In genomic region chr2:219254590-219255219, GRCh38 we compare ENCODE assay signal across 6 cellular contexts. TPM values are rescaled to one million over a fixed set of nuclear protein-coding genes. Genes with fewer than 3 reads are reported as not detected.
DNase-seq lines count a peak whose midpoint lies in the region; ATAC-seq and TF ChIP-seq lines count a peak whose summit lies in the region.

No MANE protein-coding gene starts in this region.

- CTCF ChIA-PET in Caco-2 (lab: Charles Lee) = interaction anchor here (1.0 to 3.3 kb wide), 4 partner anchors 10 to 40 kb away, joined by 3 to 22 read pairs (median 4); partner anchors contain the start of genes DNAJB2, GLB1L and STK16

- ATAC-seq in HG02852 (IDR thresholded peaks at IDR 0.05; ENCODE audit: unreplicated experiment) (peak; percentile 23), right cardiac atrium (peak in 1 of 2 donors; percentile 22), thoracic aorta (ENCODE audit: insufficient number of reproducible peaks, low FRiP score, low read depth) (no peak)

- peak overlapping the region; percentile 62 for H3K4me3 Mint-ChIP-seq in Caco-2 (ENCODE audit: unreplicated experiment)

- no peaks in the 10 kb centered on the region; the same call in 1 of the 2 replicates for H3K36me3 ChIP-seq in Caco-2 (ENCODE audit: control insufficient read depth, insufficient read depth, low read length)
- peaks cover 7% of the 10 kb centered on the region for H3K36me3 ChIP-seq in thoracic aorta

- H3K4me1 ChIP-seq in Caco-2 (peaks cover 12% of the 10 kb centered on the region), right cardiac atrium (ENCODE audit: control insufficient read depth, insufficient read depth, low read length) (peaks cover 5% of the 10 kb centered on the region), thoracic aorta (ENCODE audit: control insufficient read depth in 1 of 2, low read depth in 2 of 2) (peaks cover 24 to 43% of the 10 kb centered on the region in 2 donors)

- intact Hi-C loops in Caco-2 (cut with micrococcal nuclease; ENCODE audit: unreplicated experiment) = loop anchor here (1.0 kb wide), 1 partner anchor 25 kb away; the partner anchor contains the start of gene DNAJB2
- intact Hi-C loops in right cardiac atrium (cut with DNase I) = no loop called here

- BruUV-seq in Caco-2 (replicated peaks; lab: Mats Ljungman, UMichigan) = no TSS peak

- no peak overlapping the region for H3K27ac Mint-ChIP-seq in Caco-2 (ENCODE audit: unreplicated experiment)

- DNase-seq in Caco-2 (no peak), right cardiac atrium (no peak), thoracic aorta (ENCODE audit: low spot score) (no peak), ecto neural progenitor cell (ENCODE audit: low spot score) (no peak)

- H3K36me3 Mint-ChIP-seq in Caco-2 (ENCODE audit: insufficient read depth, unreplicated experiment) = peaks cover under 1% of the 10 kb centered on the region

- peaks cover 7% of the 10 kb centered on the region for H3K27me3 Mint-ChIP-seq in Caco-2 (ENCODE audit: insufficient read depth, unreplicated experiment)

- no peaks in the 10 kb centered on the region for H3K9me3 ChIP-seq in Caco-2
- no peaks in the 10 kb centered on the region for H3K9me3 ChIP-seq in right cardiac atrium (ENCODE audit: control insufficient read depth, low read length)
- H3K9me3 ChIP-seq in thoracic aorta = no peaks in the 10 kb centered on the region

- no peaks in the 10 kb centered on the region for H3K9me3 Mint-ChIP-seq in Caco-2 (ENCODE audit: unreplicated experiment)

- H3K4me3 ChIP-seq in Caco-2 (ENCODE audit: low read depth, low read length) (peak overlapping the region; percentile 48), WI38 (ENCODE audit: low read depth, low read length) (peak overlapping the region; percentile 54), right cardiac atrium (ENCODE audit: low read length) (peak overlapping the region; percentile 56), thoracic aorta (peak overlapping the region; percentile 76)

- 21% methylated on average over 13 of the region's 13 CpGs for WGBS in right cardiac atrium

- no peaks in the 10 kb centered on the region for H3K27me3 ChIP-seq in Caco-2 (replicated peaks; ENCODE audit: control insufficient read depth, insufficient read depth, low read length)
- no peaks in the 10 kb centered on the region for H3K27me3 ChIP-seq in right cardiac atrium (ENCODE audit: control insufficient read depth, insufficient read depth)
- no peaks in the 10 kb centered on the region for H3K27me3 ChIP-seq in thoracic aorta (replicated peaks; ENCODE audit: insufficient read depth)

- no peak for TF ChIP-seq CTCF in Caco-2 (IDR thresholded peaks at IDR 0.05; ENCODE audit: insufficient read depth in 1 of 2, low read depth in 1 of 2, low read length in 1 of 2, severe bottlenecking in 1 of 2, unreplicated experiment in 1 of 2)
- no peak for TF ChIP-seq CTCF in WI38 (IDR thresholded peaks at IDR 0.05; ENCODE audit: low read depth, low read length)
- no peak for TF ChIP-seq CTCF in thoracic aorta (IDR thresholded peaks at IDR 0.05)

- POLR2A ChIA-PET in Caco-2 (lab: Charles Lee) = interaction anchor here (1.1 to 1.7 kb wide), 4 partner anchors 10 to 78 kb away, joined by 3 to 4 read pairs (median 4); partner anchors contain the start of genes CNPPD1, DNAJB2, GLB1L and STK16

- peaks cover 20% of the 10 kb centered on the region for H3K4me1 Mint-ChIP-seq in Caco-2 (ENCODE audit: low read depth, unreplicated experiment)

- H3K27ac ChIP-seq in right cardiac atrium (ENCODE audit: low read length) (no peak overlapping the region), thoracic aorta (peak overlapping the region; percentile 88 to 95)

RNA-seq across cellular contexts. Expression of gene TUBA4A, which starts 1.0 kb away (rescaled TPM):
- total RNA-seq in Caco-2 (2022) (14.9 and 15.6 TPM in 2 replicates), right cardiac atrium (10 to 100 TPM; 27.6 to 88.6 (median 64.3) TPM), thoracic aorta (10 to 100 TPM; 20.4 to 84.6 TPM)
- polyA plus RNA-seq in right cardiac atrium = 131 TPM

RNA-seq across cellular contexts. Expression of gene TUBA4B, which starts 1.7 kb away (rescaled TPM):
- total RNA-seq in Caco-2 (2022) = not detected in 2 replicates
- not detected for total RNA-seq in right cardiac atrium
- polyA plus RNA-seq in right cardiac atrium = not detected
- not detected for total RNA-seq in thoracic aorta

RNA-seq across cellular contexts. Expression of gene STK16, which starts 9.4 kb away (rescaled TPM):
- 26.1 and 26.6 TPM in 2 replicates for total RNA-seq in Caco-2 (2022)
- total RNA-seq in right cardiac atrium = 10 to 100 TPM; 17.5 to 19.7 (median 19.3) TPM
- 22.2 TPM for polyA plus RNA-seq in right cardiac atrium
- total RNA-seq in thoracic aorta = 10 to 100 TPM; 10.7 to 11.7 TPM

RNA-seq across cellular contexts. Expression of gene GLB1L, which starts 9.5 kb away (rescaled TPM):
- total RNA-seq in Caco-2 (2022) (3.3 and 4.3 TPM in 2 replicates), right cardiac atrium (1 to 10 TPM; 2.7 to 3.8 (median 3.3) TPM), thoracic aorta (10 to 100 TPM in 1 of 2 donors, 1 to 10 TPM in 1; 9.1 to 13.7 TPM)
- polyA plus RNA-seq in right cardiac atrium = 3.1 TPM

RNA-seq across cellular contexts. Expression of gene DNAJB2, which starts 24.5 kb away (rescaled TPM):
- total RNA-seq in Caco-2 (2022) = 60.6 and 61.2 TPM in 2 replicates
- 10 to 100 TPM; 43.9 to 78.7 (median 65.8) TPM for total RNA-seq in right cardiac atrium
- 57.5 TPM for polyA plus RNA-seq in right cardiac atrium
- total RNA-seq in thoracic aorta = 10 to 100 TPM; 56.9 to 61.2 TPM
